In genomic region chr7:101538596-101539459, GRCh38 we compare ENCODE assay signal across 8 cellular contexts.
DNase-seq lines count a peak whose midpoint lies in the region; ATAC-seq and TF ChIP-seq lines count a peak whose summit lies in the region.

No MANE protein-coding gene starts in this region.

- H3K36me3 ChIP-seq in DND-41 (ENCODE audit: insufficient read depth, low read length): no peaks in the 10 kb centered on the region
- no peaks in the 10 kb centered on the region for H3K36me3 ChIP-seq in WERI-Rb-1
- H3K36me3 ChIP-seq in breast epithelium: no peaks in the 10 kb centered on the region

- H3K27ac ChIP-seq in DND-41 (ENCODE audit: low read length) (no peak overlapping the region), WERI-Rb-1 (no peak overlapping the region), breast epithelium (no peak overlapping the region)

- 0 out of 2 replicates have a peak overlapping the region, but pooled peaks have one; percentile 9 for H3K9ac ChIP-seq in DND-41 (ENCODE audit: low read depth, low read length)

- ATAC-seq in DND-41 (ENCODE audit: insufficient read depth, low read depth) (peak; percentile 89), GM21390 (IDR thresholded peaks at IDR 0.05; ENCODE audit: unreplicated experiment) (no peak)

- intact Hi-C loops in breast epithelium (cut with DNase I; ENCODE audit: low total_unique reads): no loop called here

- peaks cover 6% of the 10 kb centered on the region; the same call in 1 of the 2 replicates for H4K20me1 ChIP-seq in DND-41 (ENCODE audit: insufficient read depth, low read length)

- peak; percentile 66 for DNase-seq in DND-41
- DNase-seq in Kasumi-1 (lab: John Stamatoyannopoulos, UW): peak; percentile 47 to 50
- DNase-seq in WERI-Rb-1: peak; percentile 65
- peak in 1 of 2 donors; percentile 61 for DNase-seq in breast epithelium (ENCODE audit: low spot score in 2 of 2)
- DNase-seq in left kidney (ENCODE audit: low read depth, low spot score): peak; percentile 87
- peak; percentile 19 to 66 for DNase-seq in stimulated activated CD4-positive, alpha-beta T cell treated with anti-CD3 and anti-CD28 coated beads, Interleukin-4, amount 100 ng/mL, for 48 hours (ENCODE audit: low read depth in 2 of 2)
- DNase-seq in GOT3 (lab: John Stamatoyannopoulos, UW): no peak

- H3K4me2 ChIP-seq in DND-41 (ENCODE audit: insufficient read depth, low read length): no peak overlapping the region; the same call in 1 of the 2 replicates

- no peaks in the 10 kb centered on the region for H3K79me2 ChIP-seq in DND-41 (ENCODE audit: insufficient read depth, low read length)

- 0 out of 2 replicates have a peak overlapping the region, but pooled peaks have one; percentile 45 for H2AFZ ChIP-seq in DND-41 (ENCODE audit: low read depth, low read length)

- TF ChIP-seq CTCF in DND-41 (IDR thresholded peaks at IDR 0.05; ENCODE audit: borderline replicate concordance, extremely low read depth, low read length, poor library complexity, severe bottlenecking): peak; percentile 94
- TF ChIP-seq CTCF in WERI-Rb-1 (IDR thresholded peaks at IDR 0.05; ENCODE audit: low read depth, low read length): peak; percentile 79
- peak; percentile 23 to 62 (median 50) for TF ChIP-seq CTCF in breast epithelium (IDR thresholded peaks at IDR 0.05)

- peaks cover 3% of the 10 kb centered on the region for H3K27me3 ChIP-seq in DND-41 (ENCODE audit: insufficient read depth, low read length, poor library complexity)
- no peaks in the 10 kb centered on the region for H3K27me3 ChIP-seq in WERI-Rb-1 (ENCODE audit: insufficient read depth, low read depth, severe bottlenecking)
- peaks cover 0 to 8% of the 10 kb centered on the region in 2 donors for H3K27me3 ChIP-seq in breast epithelium

- no peak for TF ChIP-seq POLR2A in breast epithelium (IDR thresholded peaks at IDR 0.05)

- H3K4me3 ChIP-seq in DND-41 (ENCODE audit: low read depth in 1 of 2, low read length in 2 of 2): no peak overlapping the region
- H3K4me3 ChIP-seq in WERI-Rb-1 (ENCODE audit: low read depth, low read length): no peak overlapping the region
- H3K4me3 ChIP-seq in breast epithelium: no peak overlapping the region

- no peaks in the 10 kb centered on the region for H3K9me3 ChIP-seq in DND-41 (ENCODE audit: insufficient read depth, low read length, severe bottlenecking)
- peaks cover 2% of the 10 kb centered on the region for H3K9me3 ChIP-seq in WERI-Rb-1 (ENCODE audit: severe bottlenecking)
- no peaks in the 10 kb centered on the region for H3K9me3 ChIP-seq in breast epithelium

- H3K4me1 ChIP-seq in DND-41 (ENCODE audit: insufficient read depth, low read length) (peaks cover 3% of the 10 kb centered on the region; the same call in 1 of the 2 replicates), breast epithelium (peaks cover 0 to 4% of the 10 kb centered on the region in 2 donors)
